1 cellular context compared by ENCODE assay signal in genomic region chr17:29568331-29569244, GRCh38.
TF ChIP-seq lines count a peak whose summit lies in the region.

Gene TP53I13 (plus strand): TSS chr17:29568701. CDS start chr17:29568759, 58 bp downstream.

TF ChIP-seq in WTC11, 78 proteins besides CTCF, POLR2A, EP300 and RAD21 (continued from another document):
- TF ChIP-seq ZSCAN18 (CRISPR knock-in tag; IDR thresholded peaks at IDR 0.05) = no peak
- TF ChIP-seq ZNF532 (CRISPR knock-in tag; IDR thresholded peaks at IDR 0.05; ENCODE audit: borderline replicate concordance) = no peak
- TF ChIP-seq PRDM15 (CRISPR knock-in tag; IDR thresholded peaks at IDR 0.05) = peak; percentile 78
- TF ChIP-seq CREM (CRISPR knock-in tag; IDR thresholded peaks at IDR 0.05) = no peak
- TF ChIP-seq TCF7 (CRISPR knock-in tag; IDR thresholded peaks at IDR 0.05; ENCODE audit: low read depth) = no peak
- TF ChIP-seq ZMAT4 (CRISPR knock-in tag; IDR thresholded peaks at IDR 0.05) = no peak
- TF ChIP-seq ZNF121 (CRISPR knock-in tag; IDR thresholded peaks at IDR 0.05) = no peak
- TF ChIP-seq NR2C2 (CRISPR knock-in tag; IDR thresholded peaks at IDR 0.05) = no peak
- TF ChIP-seq, protein P1, sequence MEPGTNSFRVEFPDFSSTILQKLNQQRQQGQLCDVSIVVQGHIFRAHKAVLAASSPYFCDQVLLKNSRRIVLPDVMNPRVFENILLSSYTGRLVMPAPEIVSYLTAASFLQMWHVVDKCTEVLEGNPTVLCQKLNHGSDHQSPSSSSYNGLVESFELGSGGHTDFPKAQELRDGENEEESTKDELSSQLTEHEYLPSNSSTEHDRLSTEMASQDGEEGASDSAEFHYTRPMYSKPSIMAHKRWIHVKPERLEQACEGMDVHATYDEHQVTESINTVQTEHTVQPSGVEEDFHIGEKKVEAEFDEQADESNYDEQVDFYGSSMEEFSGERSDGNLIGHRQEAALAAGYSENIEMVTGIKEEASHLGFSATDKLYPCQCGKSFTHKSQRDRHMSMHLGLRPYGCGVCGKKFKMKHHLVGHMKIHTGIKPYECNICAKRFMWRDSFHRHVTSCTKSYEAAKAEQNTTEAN (CRISPR knock-in tag; IDR thresholded peaks at IDR 0.05) = no peak
- TF ChIP-seq ZNF425 (CRISPR knock-in tag; conservative IDR thresholded peaks at IDR 0.05) = no peak
- TF ChIP-seq JAZF1 (CRISPR knock-in tag; IDR thresholded peaks at IDR 0.05) = no peak
- TF ChIP-seq FOXK1 (CRISPR knock-in tag; IDR thresholded peaks at IDR 0.05) = peak; percentile 15; the same call in 1 of the 2 replicates
- TF ChIP-seq SP1 (CRISPR knock-in tag; conservative IDR thresholded peaks at IDR 0.05) = peak; percentile 75
- no peak for TF ChIP-seq ZNF671 (CRISPR knock-in tag; IDR thresholded peaks at IDR 0.05)
- no peak for TF ChIP-seq PRRX2 (CRISPR knock-in tag; IDR thresholded peaks at IDR 0.05)
- TF ChIP-seq SOX15 (CRISPR knock-in tag; IDR thresholded peaks at IDR 0.05) = no peak
- TF ChIP-seq TEAD4 (CRISPR knock-in tag; IDR thresholded peaks at IDR 0.05) = no peak
- no peak for TF ChIP-seq SMAD3 (CRISPR knock-in tag; IDR thresholded peaks at IDR 0.05; ENCODE audit: borderline replicate concordance)
- TF ChIP-seq ETV6 (CRISPR knock-in tag; IDR thresholded peaks at IDR 0.05) = peak; percentile 8; the same call in 1 of the 2 replicates
- no peak for TF ChIP-seq IRF2 (CRISPR knock-in tag; IDR thresholded peaks at IDR 0.05; ENCODE audit: borderline replicate concordance, low read depth)
- TF ChIP-seq FOXP1 (CRISPR knock-in tag; IDR thresholded peaks at IDR 0.05; ENCODE audit: borderline replicate concordance) = peak; percentile 8; the same call in 1 of the 2 replicates
- no peak for TF ChIP-seq USF1 (CRISPR knock-in tag; IDR thresholded peaks at IDR 0.05)
- TF ChIP-seq, protein P2, sequence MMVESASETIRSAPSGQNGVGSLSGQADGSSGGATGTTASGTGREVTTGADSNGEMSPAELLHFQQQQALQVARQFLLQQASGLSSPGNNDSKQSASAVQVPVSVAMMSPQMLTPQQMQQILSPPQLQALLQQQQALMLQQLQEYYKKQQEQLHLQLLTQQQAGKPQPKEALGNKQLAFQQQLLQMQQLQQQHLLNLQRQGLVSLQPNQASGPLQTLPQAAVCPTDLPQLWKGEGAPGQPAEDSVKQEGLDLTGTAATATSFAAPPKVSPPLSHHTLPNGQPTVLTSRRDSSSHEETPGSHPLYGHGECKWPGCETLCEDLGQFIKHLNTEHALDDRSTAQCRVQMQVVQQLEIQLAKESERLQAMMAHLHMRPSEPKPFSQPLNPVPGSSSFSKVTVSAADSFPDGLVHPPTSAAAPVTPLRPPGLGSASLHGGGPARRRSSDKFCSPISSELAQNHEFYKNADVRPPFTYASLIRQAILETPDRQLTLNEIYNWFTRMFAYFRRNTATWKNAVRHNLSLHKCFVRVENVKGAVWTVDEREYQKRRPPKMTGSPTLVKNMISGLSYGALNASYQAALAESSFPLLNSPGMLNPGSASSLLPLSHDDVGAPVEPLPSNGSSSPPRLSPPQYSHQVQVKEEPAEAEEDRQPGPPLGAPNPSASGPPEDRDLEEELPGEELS (CRISPR knock-in tag; IDR thresholded peaks at IDR 0.05) = peak; percentile 32; the same call in 1 of the 2 replicates
- no peak for TF ChIP-seq ZNF396 (CRISPR knock-in tag; IDR thresholded peaks at IDR 0.05; ENCODE audit: borderline replicate concordance)
